Comparison of ENCODE assay signal across 1 cellular context in the genomic region with DNA sequence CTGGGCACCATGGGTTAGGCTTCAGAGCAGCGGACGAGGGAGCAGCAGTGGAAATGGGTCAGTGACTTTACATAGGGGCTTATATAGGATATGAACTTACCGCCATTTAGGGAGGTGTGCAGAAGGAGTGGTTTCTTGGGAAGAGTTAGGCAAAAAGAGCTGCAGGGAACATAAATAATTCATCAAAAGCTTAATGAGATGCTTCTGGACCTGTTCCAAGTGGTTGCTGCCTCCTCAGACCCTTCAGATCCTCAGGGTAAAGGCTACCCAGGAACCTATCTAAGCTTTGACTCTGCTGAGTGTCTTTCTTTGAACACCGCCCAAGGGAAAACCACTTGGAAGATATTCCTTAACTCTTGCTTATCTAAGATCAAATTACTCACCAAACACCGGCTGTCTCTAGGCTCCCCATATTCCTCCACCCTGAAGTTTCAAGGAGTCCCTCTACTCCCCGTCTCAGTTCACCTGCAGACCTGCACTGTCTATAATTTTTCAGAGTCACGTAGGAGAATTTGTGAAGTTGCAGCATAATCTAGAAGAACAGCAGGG.
TF ChIP-seq lines count a peak whose summit lies in the region.

A gene (minus strand): TSS at position 51 of the 549 bp plus-strand sequence. CDS start 40 bp downstream, at position 11.

TF ChIP-seq in HEK293, 187 proteins besides CTCF, POLR2A, EP300 and RAD21 (continued from another document):
- TF ChIP-seq, protein P1, sequence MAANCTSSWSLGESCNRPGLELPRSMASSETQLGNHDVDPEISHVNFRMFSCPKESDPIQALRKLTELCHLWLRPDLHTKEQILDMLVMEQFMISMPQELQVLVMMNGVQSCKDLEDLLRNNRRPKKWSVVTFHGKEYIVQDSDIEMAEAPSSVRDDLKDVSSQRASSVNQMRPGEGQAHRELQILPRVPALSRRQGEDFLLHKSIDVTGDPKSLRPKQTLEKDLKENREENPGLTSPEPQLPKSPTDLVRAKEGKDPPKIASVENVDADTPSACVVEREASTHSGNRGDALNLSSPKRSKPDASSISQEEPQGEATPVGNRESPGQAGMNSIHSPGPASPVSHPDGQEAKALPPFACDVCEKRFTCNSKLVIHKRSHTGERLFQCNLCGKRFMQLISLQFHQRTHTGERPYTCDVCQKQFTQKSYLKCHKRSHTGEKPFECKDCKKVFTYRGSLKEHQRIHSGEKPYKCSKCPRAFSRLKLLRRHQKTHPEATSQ (tag by site-specific recombination; IDR thresholded peaks at IDR 0.05) = no peak
- peak; percentile 74 for TF ChIP-seq ZNF10 (tag by site-specific recombination; IDR thresholded peaks at IDR 0.05)
- peak; percentile 22; the same call in 1 of the 2 replicates for TF ChIP-seq ZIC2 (tag by site-specific recombination; IDR thresholded peaks at IDR 0.05)
- peak; percentile 35; the same call in 1 of the 2 replicates for TF ChIP-seq ZBTB17 (tag by site-specific recombination; IDR thresholded peaks at IDR 0.05)
- peak; percentile 82 for TF ChIP-seq ZNF843 (tag by site-specific recombination; IDR thresholded peaks at IDR 0.05)
- TF ChIP-seq ZNF654 (tag by site-specific recombination; IDR thresholded peaks at IDR 0.05; ENCODE audit: low read depth) = no peak
- peak; percentile 64; the same call in 1 of the 2 replicates for TF ChIP-seq ZNF24 (tag by site-specific recombination; IDR thresholded peaks at IDR 0.05)
- no peak for TF ChIP-seq ZNF404 (tag by site-specific recombination; IDR thresholded peaks at IDR 0.05)
- TF ChIP-seq TRIM28 (IDR thresholded peaks at IDR 0.05; ENCODE audit: borderline replicate concordance, low read length) = peak; percentile 96; the same call in 1 of the 2 replicates
- TF ChIP-seq, protein P2, sequence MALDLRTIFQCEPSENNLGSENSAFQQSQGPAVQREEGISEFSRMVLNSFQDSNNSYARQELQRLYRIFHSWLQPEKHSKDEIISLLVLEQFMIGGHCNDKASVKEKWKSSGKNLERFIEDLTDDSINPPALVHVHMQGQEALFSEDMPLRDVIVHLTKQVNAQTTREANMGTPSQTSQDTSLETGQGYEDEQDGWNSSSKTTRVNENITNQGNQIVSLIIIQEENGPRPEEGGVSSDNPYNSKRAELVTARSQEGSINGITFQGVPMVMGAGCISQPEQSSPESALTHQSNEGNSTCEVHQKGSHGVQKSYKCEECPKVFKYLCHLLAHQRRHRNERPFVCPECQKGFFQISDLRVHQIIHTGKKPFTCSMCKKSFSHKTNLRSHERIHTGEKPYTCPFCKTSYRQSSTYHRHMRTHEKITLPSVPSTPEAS (tag by site-specific recombination; IDR thresholded peaks at IDR 0.05) = no peak
- peak; percentile 97 for TF ChIP-seq ZNF664 (tag by site-specific recombination; IDR thresholded peaks at IDR 0.05)
- no peak for TF ChIP-seq MZF1 (tag by site-specific recombination; IDR thresholded peaks at IDR 0.05; ENCODE audit: borderline replicate concordance)
- TF ChIP-seq, protein P3, sequence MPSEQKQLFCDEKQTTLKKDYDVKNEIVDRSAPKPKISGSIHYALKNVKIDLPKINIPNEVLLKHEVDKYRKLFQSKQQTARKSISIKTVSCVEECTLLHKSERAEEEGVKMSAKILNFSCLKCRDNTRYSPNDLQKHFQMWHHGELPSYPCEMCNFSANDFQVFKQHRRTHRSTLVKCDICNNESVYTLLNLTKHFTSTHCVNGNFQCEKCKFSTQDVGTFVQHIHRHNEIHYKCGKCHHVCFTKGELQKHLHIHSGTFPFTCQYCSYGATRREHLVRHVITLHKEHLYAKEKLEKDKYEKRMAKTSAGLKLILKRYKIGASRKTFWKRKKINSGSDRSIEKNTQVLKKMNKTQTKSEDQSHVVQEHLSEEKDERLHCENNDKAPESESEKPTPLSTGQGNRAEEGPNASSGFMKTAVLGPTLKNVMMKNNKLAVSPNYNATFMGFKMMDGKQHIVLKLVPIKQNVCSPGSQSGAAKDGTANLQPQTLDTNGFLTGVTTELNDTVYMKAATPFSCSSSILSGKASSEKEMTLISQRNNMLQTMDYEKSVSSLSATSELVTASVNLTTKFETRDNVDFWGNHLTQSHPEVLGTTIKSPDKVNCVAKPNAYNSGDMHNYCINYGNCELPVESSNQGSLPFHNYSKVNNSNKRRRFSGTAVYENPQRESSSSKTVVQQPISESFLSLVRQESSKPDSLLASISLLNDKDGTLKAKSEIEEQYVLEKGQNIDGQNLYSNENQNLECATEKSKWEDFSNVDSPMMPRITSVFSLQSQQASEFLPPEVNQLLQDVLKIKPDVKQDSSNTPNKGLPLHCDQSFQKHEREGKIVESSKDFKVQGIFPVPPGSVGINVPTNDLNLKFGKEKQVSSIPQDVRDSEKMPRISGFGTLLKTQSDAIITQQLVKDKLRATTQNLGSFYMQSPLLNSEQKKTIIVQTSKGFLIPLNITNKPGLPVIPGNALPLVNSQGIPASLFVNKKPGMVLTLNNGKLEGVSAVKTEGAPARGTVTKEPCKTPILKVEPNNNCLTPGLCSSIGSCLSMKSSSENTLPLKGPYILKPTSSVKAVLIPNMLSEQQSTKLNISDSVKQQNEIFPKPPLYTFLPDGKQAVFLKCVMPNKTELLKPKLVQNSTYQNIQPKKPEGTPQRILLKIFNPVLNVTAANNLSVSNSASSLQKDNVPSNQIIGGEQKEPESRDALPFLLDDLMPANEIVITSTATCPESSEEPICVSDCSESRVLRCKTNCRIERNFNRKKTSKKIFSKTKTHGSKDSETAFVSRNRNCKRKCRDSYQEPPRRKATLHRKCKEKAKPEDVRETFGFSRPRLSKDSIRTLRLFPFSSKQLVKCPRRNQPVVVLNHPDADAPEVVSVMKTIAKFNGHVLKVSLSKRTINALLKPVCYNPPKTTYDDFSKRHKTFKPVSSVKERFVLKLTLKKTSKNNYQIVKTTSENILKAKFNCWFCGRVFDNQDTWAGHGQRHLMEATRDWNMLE (tag by site-specific recombination; conservative IDR thresholded peaks at IDR 0.05; ENCODE audit: low read depth) = peak; percentile 37; the same call in 1 of the 2 replicates
- no peak for TF ChIP-seq ZNF423 (tag by site-specific recombination; IDR thresholded peaks at IDR 0.05)
- TF ChIP-seq RBAK (tag by site-specific recombination; IDR thresholded peaks at IDR 0.05) = no peak
- peak; percentile 74 for TF ChIP-seq WT1 (tag by site-specific recombination; IDR thresholded peaks at IDR 0.05)
- peak; percentile 92 for TF ChIP-seq TCF7L2 (IDR thresholded peaks at IDR 0.05; ENCODE audit: borderline replicate concordance, low read depth, low read length)
- TF ChIP-seq, protein P4, sequence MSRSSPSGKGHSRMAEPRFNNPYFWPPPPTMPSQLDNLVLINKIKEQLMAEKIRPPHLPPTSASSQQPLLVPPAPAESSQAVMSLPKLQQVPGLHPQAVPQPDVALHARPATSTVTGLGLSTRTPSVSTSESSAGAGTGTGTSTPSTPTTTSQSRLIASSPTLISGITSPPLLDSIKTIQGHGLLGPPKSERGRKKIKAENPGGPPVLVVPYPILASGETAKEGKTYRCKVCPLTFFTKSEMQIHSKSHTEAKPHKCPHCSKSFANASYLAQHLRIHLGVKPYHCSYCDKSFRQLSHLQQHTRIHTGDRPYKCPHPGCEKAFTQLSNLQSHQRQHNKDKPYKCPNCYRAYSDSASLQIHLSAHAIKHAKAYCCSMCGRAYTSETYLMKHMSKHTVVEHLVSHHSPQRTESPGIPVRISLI (tag by site-specific recombination; IDR thresholded peaks at IDR 0.05) = no peak
- no peak for TF ChIP-seq ZNF157 (tag by site-specific recombination; IDR thresholded peaks at IDR 0.05)
- no peak for TF ChIP-seq MYNN (tag by site-specific recombination; IDR thresholded peaks at IDR 0.05; ENCODE audit: borderline replicate concordance)
- TF ChIP-seq, protein P5, sequence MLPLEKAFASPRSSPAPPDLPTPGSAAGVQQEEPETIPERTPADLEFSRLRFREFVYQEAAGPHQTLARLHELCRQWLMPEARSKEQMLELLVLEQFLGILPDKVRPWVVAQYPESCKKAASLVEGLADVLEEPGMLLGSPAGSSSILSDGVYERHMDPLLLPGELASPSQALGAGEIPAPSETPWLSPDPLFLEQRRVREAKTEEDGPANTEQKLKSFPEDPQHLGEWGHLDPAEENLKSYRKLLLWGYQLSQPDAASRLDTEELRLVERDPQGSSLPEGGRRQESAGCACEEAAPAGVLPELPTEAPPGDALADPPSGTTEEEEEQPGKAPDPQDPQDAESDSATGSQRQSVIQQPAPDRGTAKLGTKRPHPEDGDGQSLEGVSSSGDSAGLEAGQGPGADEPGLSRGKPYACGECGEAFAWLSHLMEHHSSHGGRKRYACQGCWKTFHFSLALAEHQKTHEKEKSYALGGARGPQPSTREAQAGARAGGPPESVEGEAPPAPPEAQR (tag by site-specific recombination; IDR thresholded peaks at IDR 0.05) = peak; percentile 48; the same call in 1 of the 2 replicates
- TF ChIP-seq, protein P6, sequence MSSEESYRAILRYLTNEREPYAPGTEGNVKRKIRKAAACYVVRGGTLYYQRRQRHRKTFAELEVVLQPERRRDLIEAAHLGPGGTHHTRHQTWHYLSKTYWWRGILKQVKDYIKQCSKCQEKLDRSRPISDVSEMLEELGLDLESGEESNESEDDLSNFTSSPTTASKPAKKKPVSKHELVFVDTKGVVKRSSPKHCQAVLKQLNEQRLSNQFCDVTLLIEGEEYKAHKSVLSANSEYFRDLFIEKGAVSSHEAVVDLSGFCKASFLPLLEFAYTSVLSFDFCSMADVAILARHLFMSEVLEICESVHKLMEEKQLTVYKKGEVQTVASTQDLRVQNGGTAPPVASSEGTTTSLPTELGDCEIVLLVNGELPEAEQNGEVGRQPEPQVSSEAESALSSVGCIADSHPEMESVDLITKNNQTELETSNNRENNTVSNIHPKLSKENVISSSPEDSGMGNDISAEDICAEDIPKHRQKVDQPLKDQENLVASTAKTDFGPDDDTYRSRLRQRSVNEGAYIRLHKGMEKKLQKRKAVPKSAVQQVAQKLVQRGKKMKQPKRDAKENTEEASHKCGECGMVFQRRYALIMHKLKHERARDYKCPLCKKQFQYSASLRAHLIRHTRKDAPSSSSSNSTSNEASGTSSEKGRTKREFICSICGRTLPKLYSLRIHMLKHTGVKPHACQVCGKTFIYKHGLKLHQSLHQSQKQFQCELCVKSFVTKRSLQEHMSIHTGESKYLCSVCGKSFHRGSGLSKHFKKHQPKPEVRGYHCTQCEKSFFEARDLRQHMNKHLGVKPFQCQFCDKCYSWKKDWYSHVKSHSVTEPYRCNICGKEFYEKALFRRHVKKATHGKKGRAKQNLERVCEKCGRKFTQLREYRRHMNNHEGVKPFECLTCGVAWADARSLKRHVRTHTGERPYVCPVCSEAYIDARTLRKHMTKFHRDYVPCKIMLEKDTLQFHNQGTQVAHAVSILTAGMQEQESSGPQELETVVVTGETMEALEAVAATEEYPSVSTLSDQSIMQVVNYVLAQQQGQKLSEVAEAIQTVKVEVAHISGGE (tag by site-specific recombination; conservative IDR thresholded peaks at IDR 0.05; ENCODE audit: low read depth) = no peak
- TF ChIP-seq, protein P7, sequence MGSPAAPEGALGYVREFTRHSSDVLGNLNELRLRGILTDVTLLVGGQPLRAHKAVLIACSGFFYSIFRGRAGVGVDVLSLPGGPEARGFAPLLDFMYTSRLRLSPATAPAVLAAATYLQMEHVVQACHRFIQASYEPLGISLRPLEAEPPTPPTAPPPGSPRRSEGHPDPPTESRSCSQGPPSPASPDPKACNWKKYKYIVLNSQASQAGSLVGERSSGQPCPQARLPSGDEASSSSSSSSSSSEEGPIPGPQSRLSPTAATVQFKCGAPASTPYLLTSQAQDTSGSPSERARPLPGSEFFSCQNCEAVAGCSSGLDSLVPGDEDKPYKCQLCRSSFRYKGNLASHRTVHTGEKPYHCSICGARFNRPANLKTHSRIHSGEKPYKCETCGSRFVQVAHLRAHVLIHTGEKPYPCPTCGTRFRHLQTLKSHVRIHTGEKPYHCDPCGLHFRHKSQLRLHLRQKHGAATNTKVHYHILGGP (tag by site-specific recombination; IDR thresholded peaks at IDR 0.05) = peak; percentile 84
- no peak for TF ChIP-seq SCRT2 (tag by site-specific recombination; IDR thresholded peaks at IDR 0.05)
- peak; percentile 57 for TF ChIP-seq ZNF629 (tag by site-specific recombination; IDR thresholded peaks at IDR 0.05)
- 0 out of 2 replicates have a peak, but pooled peaks have one; percentile 38 for TF ChIP-seq ZFP37 (tag by site-specific recombination; IDR thresholded peaks at IDR 0.05)
- TF ChIP-seq ZNF350 (tag by site-specific recombination; IDR thresholded peaks at IDR 0.05) = peak; percentile 84; the same call in 1 of the 2 replicates
- no peak for TF ChIP-seq OVOL3 (tag by site-specific recombination; IDR thresholded peaks at IDR 0.05)
- peak; percentile 22; the same call in 1 of the 2 replicates for TF ChIP-seq ZBTB8A (tag by site-specific recombination; IDR thresholded peaks at IDR 0.05)
- no peak for TF ChIP-seq ZNF433 (tag by site-specific recombination; IDR thresholded peaks at IDR 0.05; ENCODE audit: low read depth)
- TF ChIP-seq SETDB1 (IDR thresholded peaks at IDR 0.05; ENCODE audit: insufficient read length, low read length) = peak; percentile 41
- TF ChIP-seq ZBTB20 (tag by site-specific recombination; IDR thresholded peaks at IDR 0.05) = no peak
- TF ChIP-seq ZBTB48 (tag by site-specific recombination; IDR thresholded peaks at IDR 0.05) = peak; percentile 72; the same call in 1 of the 2 replicates
- peak; percentile 89 for TF ChIP-seq KLF8 (tag by site-specific recombination; IDR thresholded peaks at IDR 0.05)
TF ChIP-seq in HEK293: peak in this region for 51.
